Comparison of ENCODE assay signal across 9 cellular contexts in the genomic region with DNA sequence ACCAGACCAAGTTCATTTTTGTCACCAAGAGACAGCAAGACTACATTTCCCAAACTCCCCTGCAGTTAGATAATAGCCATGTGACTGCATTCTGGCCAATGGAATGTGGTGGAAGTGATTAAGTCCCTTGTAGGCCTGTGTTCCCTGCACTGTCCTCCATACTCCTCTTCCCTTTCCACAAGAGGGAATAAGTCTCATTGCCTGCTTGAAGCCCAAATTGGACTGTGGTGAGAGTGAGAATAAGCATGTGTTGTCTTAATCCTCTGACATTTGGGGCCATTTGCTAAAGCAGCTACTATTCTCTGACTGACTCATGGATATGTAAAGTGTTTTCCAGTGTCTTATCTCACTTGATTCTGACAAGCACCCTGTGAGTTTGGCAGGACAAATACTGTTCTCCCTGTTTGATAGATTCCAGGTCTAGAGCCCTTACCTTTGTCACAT. TPM values are rescaled to one million over a fixed set of nuclear protein-coding genes. Genes with fewer than 3 reads are reported as not detected.
DNase-seq lines count a peak whose midpoint lies in the region; ATAC-seq and TF ChIP-seq lines count a peak whose summit lies in the region.
"Had no signal": no experiment of that assay in that cellular context is flagged by ENCODE, and none has a peak within 500 bp of the region (broad histone marks: within the 10 kb centered on the region; RNA-seq: fewer than 3 reads in every experiment).

No MANE protein-coding gene starts in this region.

- no peak overlapping the region for H3K4me2 ChIP-seq in SK-N-SH

- peak; percentile 40 for DNase-seq in NCI-H748 (lab: John Stamatoyannopoulos, UW; ENCODE audit: unreplicated experiment)
- DNase-seq in NCI-H748 treated with DMSO at 0.1 percent for 48 hours (lab: John Stamatoyannopoulos, UW): no peak
- peak; percentile 34 for DNase-seq in SK-N-SH
- DNase-seq in heart left ventricle: peak in 3 of 5 donors; percentile 34 to 46 (median 44)
- no peak for DNase-seq in stimulated activated naive B cell treated with anti-CD40 and anti-IgM and Interleukin-4, amounts not matched to agents 10 μg/mL and 1 μg/mL and 100 μg/mL, for 72 hours
- DNase-seq in DMS79 treated with DMSO at 0.1 percent for 48 hours (lab: John Stamatoyannopoulos, UW): no peak
- DNase-seq in activated CD8-positive, alpha-beta memory T cell treated with anti-CD3 and anti-CD28 coated beads for 24 hours: no peak
- DNase-seq: NCI-H1436 treated with DMSO at 0.1 percent for 48 hours had no signal

- H3K27me3 Mint-ChIP-seq in stimulated activated naive B cell treated with anti-CD40 and anti-IgM and Interleukin-4, amounts not matched to agents 10 μg/mL and 1 μg/mL and 100 μg/mL, for 72 hours: no peaks in the 10 kb centered on the region

- no peak overlapping the region for H3K9ac ChIP-seq in SK-N-SH

- H3K4me1 ChIP-seq in SK-N-SH (ENCODE audit: control insufficient read depth in 1 of 2, insufficient read depth in 2 of 2, low read depth in 1 of 2, low read length in 1 of 2): no peaks in the 10 kb centered on the region
- H3K4me1 ChIP-seq in heart left ventricle: peaks cover 0 to 36% (median 8%) of the 10 kb centered on the region in 12 donors

- no peak for TF ChIP-seq EP300 in SK-N-SH (IDR thresholded peaks at IDR 0.05; ENCODE audit: borderline replicate concordance in 1 of 2, low read depth in 1 of 2, low read length in 1 of 2)

- H2AFZ ChIP-seq in SK-N-SH (ENCODE audit: low read depth): no peak overlapping the region

- H3K27ac ChIP-seq in SK-N-SH (ENCODE audit: low read depth in 2 of 2, low read length in 1 of 2): no peak overlapping the region
- peak overlapping the region in 11 of 12 donors; percentile 34 to 89 (median 71) for H3K27ac ChIP-seq in heart left ventricle

- no peaks in the 10 kb centered on the region for H3K9me3 Mint-ChIP-seq in stimulated activated naive B cell treated with anti-CD40 and anti-IgM and Interleukin-4, amounts not matched to agents 10 μg/mL and 1 μg/mL and 100 μg/mL, for 72 hours

- ATAC-seq in heart left ventricle (peak; percentile 89 to 96 (median 93)), GM19397 (IDR thresholded peaks at IDR 0.05; ENCODE audit: unreplicated experiment) (no peak)
- peak; percentile 60 to 75 for ATAC-seq in stimulated activated naive B cell treated with anti-CD40 and anti-IgM and Interleukin-4, amounts not matched to agents 10 μg/mL and 1 μg/mL and 100 μg/mL, for 72 hours (replicated peaks)

- H3K4me3 Mint-ChIP-seq in stimulated activated naive B cell treated with anti-CD40 and anti-IgM and Interleukin-4, amounts not matched to agents 10 μg/mL and 1 μg/mL and 100 μg/mL, for 72 hours: no peak overlapping the region

- H3K9me3 ChIP-seq in SK-N-SH: no peaks in the 10 kb centered on the region
- no peaks in the 10 kb centered on the region for H3K9me3 ChIP-seq in heart left ventricle

- no peaks in the 10 kb centered on the region for H3K79me2 ChIP-seq in SK-N-SH (ENCODE audit: insufficient read depth)

- intact Hi-C loops in heart left ventricle (cut with DNase I): loop anchor here in 1 of 10 donors (5.0 kb wide), 1 partner anchor 41 kb away; no protein-coding TSS in a partner anchor

- CTCF ChIA-PET in SK-N-SH (lab: Yijun Ruan, JAX): no interaction called here

- H3K4me1 Mint-ChIP-seq in stimulated activated naive B cell treated with anti-CD40 and anti-IgM and Interleukin-4, amounts not matched to agents 10 μg/mL and 1 μg/mL and 100 μg/mL, for 72 hours: peaks cover 16 to 30% of the 10 kb centered on the region in 2 donors

- H3F3A ChIP-seq in SK-N-SH (replicated peaks; ENCODE audit: insufficient read depth): no peaks in the 10 kb centered on the region

- H3K9me2 ChIP-seq in SK-N-SH: no peaks in the 10 kb centered on the region

- no peak for TF ChIP-seq POLR2A in heart left ventricle (IDR thresholded peaks at IDR 0.05)

- TF ChIP-seq CTCF in SK-N-SH (IDR thresholded peaks at IDR 0.05) (no peak), heart left ventricle (IDR thresholded peaks at IDR 0.05) (no peak)

- H3K4me3 ChIP-seq in SK-N-SH (ENCODE audit: low read depth in 2 of 2, low read length in 1 of 2) (no peak overlapping the region), heart left ventricle (no peak overlapping the region)

- peaks cover 7% of the 10 kb centered on the region; the same call in 1 of the 2 replicates for H3K27me3 ChIP-seq in SK-N-SH (ENCODE audit: insufficient read depth)
- H3K27me3 ChIP-seq in heart left ventricle: no peaks in the 10 kb centered on the region

- no peaks in the 10 kb centered on the region for H4K20me1 ChIP-seq in SK-N-SH (ENCODE audit: insufficient read depth)

- TF ChIP-seq RAD21 in SK-N-SH (IDR thresholded peaks at IDR 0.05; ENCODE audit: low read length): no peak

- POLR2A ChIA-PET in SK-N-SH (lab: Yijun Ruan, JAX): no interaction called here

- H3K27ac Mint-ChIP-seq in stimulated activated naive B cell treated with anti-CD40 and anti-IgM and Interleukin-4, amounts not matched to agents 10 μg/mL and 1 μg/mL and 100 μg/mL, for 72 hours: no peak overlapping the region

- no peaks in the 10 kb centered on the region for H3K36me3 Mint-ChIP-seq in stimulated activated naive B cell treated with anti-CD40 and anti-IgM and Interleukin-4, amounts not matched to agents 10 μg/mL and 1 μg/mL and 100 μg/mL, for 72 hours

- no peaks in the 10 kb centered on the region for H3K36me3 ChIP-seq in SK-N-SH (replicated peaks in 1 of 2; ENCODE audit: control insufficient read depth in 1 of 2, insufficient read depth in 2 of 2, low read length in 1 of 2)
- H3K36me3 ChIP-seq in heart left ventricle: peaks cover 0 to 9% (median 0%) of the 10 kb centered on the region in 9 donors

TF ChIP-seq in SK-N-SH, 30 proteins besides CTCF, POLR2A, EP300 and RAD21:
- TF ChIP-seq CHD2 (IDR thresholded peaks at IDR 0.05; ENCODE audit: low read length, partially characterized antibody) (no peak), GATA2 (CRISPR knock-in tag; IDR thresholded peaks at IDR 0.05) (no peak)
- TF ChIP-seq, protein P1, sequence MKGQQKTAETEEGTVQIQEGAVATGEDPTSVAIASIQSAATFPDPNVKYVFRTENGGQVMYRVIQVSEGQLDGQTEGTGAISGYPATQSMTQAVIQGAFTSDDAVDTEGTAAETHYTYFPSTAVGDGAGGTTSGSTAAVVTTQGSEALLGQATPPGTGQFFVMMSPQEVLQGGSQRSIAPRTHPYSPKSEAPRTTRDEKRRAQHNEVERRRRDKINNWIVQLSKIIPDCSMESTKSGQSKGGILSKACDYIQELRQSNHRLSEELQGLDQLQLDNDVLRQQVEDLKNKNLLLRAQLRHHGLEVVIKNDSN (IDR thresholded peaks at IDR 0.05; ENCODE audit: borderline replicate concordance, low read depth): peak; percentile 86; the same call in 1 of the 2 replicates

RNA-seq across cellular contexts. Expression of a gene that starts 20.7 kb away (rescaled TPM):
- polyA plus RNA-seq in SK-N-SH (2012; rRNA removed) (0.03 and 0.06 TPM in 2 replicates), heart left ventricle (under 1 TPM; 0.69 to 0.76 TPM)
- polyA plus RNA-seq in SK-N-SH (2012; cell fraction: cytosol; rRNA removed): 0.03 TPM in 1 of 2 replicates, not detected in the other
- 0.08 and 0.27 TPM in 2 replicates for polyA plus RNA-seq in SK-N-SH (2012; cell fraction: nucleus; rRNA removed)
- total RNA-seq in heart left ventricle: 1 to 10 TPM in 6 of 9 donors, under 1 TPM in 3; 0.21 to 5.4 (median 1.1) TPM

RNA-seq across cellular contexts. Expression of a gene that starts 47.6 kb away (rescaled TPM):
- polyA plus RNA-seq in SK-N-SH (2012; rRNA removed) (not detected in 2 replicates), heart left ventricle (under 1 TPM in 1 of 2 donors, not detected in 1; 0.08 TPM)
- polyA plus RNA-seq in SK-N-SH (2012; cell fraction: cytosol; rRNA removed): not detected in 2 replicates
- 0.02 TPM in 1 of 2 replicates, not detected in the other for polyA plus RNA-seq in SK-N-SH (2012; cell fraction: nucleus; rRNA removed)
- total RNA-seq in heart left ventricle: under 1 TPM in 2 of 9 donors, not detected in 7; 0.21 to 0.43 TPM

Comparison
In these comparisons a context has a peak if more than half of its experiments do, and no peak if none do; other contexts are left out.
1. DNase-seq: peak in NCI-H748 (single experiment), SK-N-SH (single experiment) and heart left ventricle (3 of 5); none in NCI-H748 treated with DMSO at 0.1 percent for 48 hours (single experiment), stimulated activated naive B cell treated with anti-CD40 and anti-IgM and Interleukin-4, amounts not matched to agents 10 μg/mL and 1 μg/mL and 100 μg/mL, for 72 hours (single experiment), DMS79 treated with DMSO at 0.1 percent for 48 hours (single experiment) and activated CD8-positive, alpha-beta memory T cell treated with anti-CD3 and anti-CD28 coated beads for 24 hours (single experiment).
2. H3K27ac ChIP-seq: peak in heart left ventricle (11 of 12); none in SK-N-SH (0 of 2).